1 cellular context compared by ENCODE assay signal in genomic region chr17:1629647-1630310, GRCh38.
A peak's percentile ranks its signal among the peaks of the same experiment; 100 is the strongest.
TF ChIP-seq lines count a peak whose summit lies in the region.

No MANE protein-coding gene starts in this region.

TF ChIP-seq in HepG2, 621 proteins besides CTCF, POLR2A, EP300 and RAD21 (continued from another document and continues in another):
- 0 out of 2 replicates have a peak, but pooled peaks have one; percentile 46 for TF ChIP-seq MXD1 (CRISPR knock-in tag; IDR thresholded peaks at IDR 0.05)
- TF ChIP-seq HDAC1 (CRISPR knock-in tag; IDR thresholded peaks at IDR 0.05), result peak; percentile 34; the same call in 1 of the 2 replicates
- TF ChIP-seq ZNF883 (CRISPR knock-in tag; IDR thresholded peaks at IDR 0.05; ENCODE audit: not compliant biosample characterization), result peak; percentile 89
- TF ChIP-seq NRL (CRISPR knock-in tag; IDR thresholded peaks at IDR 0.05; ENCODE audit: borderline replicate concordance), result 0 out of 2 replicates have a peak, but pooled peaks have one; percentile 29
- TF ChIP-seq ZNF556 (CRISPR knock-in tag; IDR thresholded peaks at IDR 0.05; ENCODE audit: borderline replicate concordance), result 0 out of 2 replicates have a peak, but pooled peaks have one; percentile 14
- peak; percentile 31; the same call in 1 of the 2 replicates for TF ChIP-seq ZFP90 (CRISPR knock-in tag; IDR thresholded peaks at IDR 0.05; ENCODE audit: borderline replicate concordance)
- TF ChIP-seq ZNF430 (CRISPR knock-in tag; IDR thresholded peaks at IDR 0.05), result peak; percentile 43; the same call in 1 of the 2 replicates
- peak; percentile 77 for TF ChIP-seq ZNF263 (CRISPR knock-in tag; IDR thresholded peaks at IDR 0.05)
- TF ChIP-seq ZNF569 (CRISPR knock-in tag; IDR thresholded peaks at IDR 0.05; ENCODE audit: borderline replicate concordance), result no peak
- no peak for TF ChIP-seq PLRG1 (conservative IDR thresholded peaks at IDR 0.05)
- peak; percentile 35; the same call in 1 of the 2 replicates for TF ChIP-seq SMC3 (IDR thresholded peaks at IDR 0.05; ENCODE audit: low read length)
- TF ChIP-seq SNAPC4 (CRISPR knock-in tag; IDR thresholded peaks at IDR 0.05), result 0 out of 2 replicates have a peak, but pooled peaks have one; percentile 42
- peak; percentile 59; the same call in 1 of the 2 replicates for TF ChIP-seq ZZZ3 (CRISPR knock-in tag; IDR thresholded peaks at IDR 0.05; ENCODE audit: borderline replicate concordance)
- TF ChIP-seq THRA (CRISPR knock-in tag; IDR thresholded peaks at IDR 0.05; ENCODE audit: borderline replicate concordance), result 0 out of 2 replicates have a peak, but pooled peaks have one; percentile 34
- TF ChIP-seq ZNF687 (CRISPR knock-in tag; IDR thresholded peaks at IDR 0.05), result peak; percentile 56
- no peak for TF ChIP-seq TMF1 (CRISPR knock-in tag; IDR thresholded peaks at IDR 0.05; ENCODE audit: low read depth)
- peak; percentile 72; the same call in 1 of the 2 replicates for TF ChIP-seq ZNF598 (CRISPR knock-in tag; IDR thresholded peaks at IDR 0.05; ENCODE audit: borderline replicate concordance)
- peak; percentile 91 for TF ChIP-seq STAG1 (CRISPR knock-in tag; IDR thresholded peaks at IDR 0.05)
- no peak for TF ChIP-seq USF2 (IDR thresholded peaks at IDR 0.05; ENCODE audit: low read depth, low read length)
- TF ChIP-seq USF2 (CRISPR knock-in tag; IDR thresholded peaks at IDR 0.05; ENCODE audit: borderline replicate concordance), result 0 out of 2 replicates have a peak, but pooled peaks have one; percentile 43
- TF ChIP-seq ZNF451 (CRISPR knock-in tag; IDR thresholded peaks at IDR 0.05), result 0 out of 2 replicates have a peak, but pooled peaks have one; percentile 32
- peak; percentile 72; the same call in 1 of the 2 replicates for TF ChIP-seq ZBTB7A (CRISPR knock-in tag; IDR thresholded peaks at IDR 0.05)
- 0 out of 2 replicates have a peak, but pooled peaks have one; percentile 28 for TF ChIP-seq ZNF574 (CRISPR knock-in tag; IDR thresholded peaks at IDR 0.05)
- no peak for TF ChIP-seq SP1 (IDR thresholded peaks at IDR 0.05)
- 0 out of 2 replicates have a peak, but pooled peaks have one; percentile 30 for TF ChIP-seq SP1 (CRISPR knock-in tag; IDR thresholded peaks at IDR 0.05)
- TF ChIP-seq NFKB2 (CRISPR knock-in tag; IDR thresholded peaks at IDR 0.05; ENCODE audit: borderline replicate concordance), result 0 out of 2 replicates have a peak, but pooled peaks have one; percentile 38
- TF ChIP-seq MLX (CRISPR knock-in tag; IDR thresholded peaks at IDR 0.05), result no peak
- peak; percentile 31 to 42; a peak in 2 of 4 replicates for TF ChIP-seq HMGXB4 (CRISPR knock-in tag; IDR thresholded peaks at IDR 0.05; ENCODE audit: borderline replicate concordance in 1 of 2, low read depth in 1 of 2)
